In the genomic region with DNA sequence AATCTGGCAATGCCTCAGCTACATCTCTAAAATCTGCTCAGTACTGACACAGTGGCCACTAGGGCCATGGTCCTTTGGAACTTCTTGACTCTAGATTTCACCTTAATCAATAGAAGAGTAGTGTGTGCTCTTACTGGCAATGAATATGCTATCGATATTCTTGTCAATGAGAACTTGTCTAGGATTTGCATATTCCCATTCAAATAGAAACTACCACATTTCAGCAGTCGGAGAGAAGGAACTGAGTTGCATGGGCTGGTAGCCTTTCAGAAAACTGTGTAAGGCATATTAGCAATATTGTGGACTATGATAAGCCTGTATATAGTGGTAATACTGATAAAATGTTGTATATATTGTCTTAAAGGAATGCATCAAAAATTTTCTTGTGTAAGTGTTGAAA, we compare ENCODE assay signal across 19 cellular contexts. TPM values are rescaled to one million over a fixed set of nuclear protein-coding genes. Genes with fewer than 3 reads are reported as not detected.
DNase-seq lines count a peak whose midpoint lies in the region; ATAC-seq, FAIRE-seq and TF ChIP-seq lines count a peak whose summit lies in the region.
"Had no signal": no experiment of that assay in that cellular context is flagged by ENCODE, and none has a peak within 500 bp of the region (broad histone marks: within the 10 kb centered on the region; RNA-seq: fewer than 3 reads in every experiment).

No MANE protein-coding gene starts in this region.

- H3K27me3 ChIP-seq in OCI-LY3 (ENCODE audit: low read depth, low read length), result no peaks in the 10 kb centered on the region
- no peaks in the 10 kb centered on the region for H3K27me3 ChIP-seq in tibial artery
- H3K27me3 ChIP-seq: BLaER1, SJSA1 had no signal

- no peaks in the 10 kb centered on the region for H3K79me2 ChIP-seq in OCI-LY3 (ENCODE audit: low read length)

- H3K4me2 ChIP-seq in OCI-LY3 (ENCODE audit: low read length), result peak overlapping the region; percentile 29
- H3K4me2 ChIP-seq: BLaER1 had no signal

- H3K4me1 ChIP-seq in OCI-LY3 (ENCODE audit: low read length) (peaks cover 34% of the 10 kb centered on the region), kidney (ENCODE audit: control insufficient read depth in 1 of 2, insufficient read depth in 1 of 2, low read depth in 1 of 2, low read length in 2 of 2) (no peaks in the 10 kb centered on the region), tibial artery (no peaks in the 10 kb centered on the region)
- H3K4me1 ChIP-seq: BLaER1, SJSA1 had no signal

- no peak overlapping the region for H3K27ac ChIP-seq in OCI-LY3 (ENCODE audit: low read length)
- no peak overlapping the region for H3K27ac ChIP-seq in kidney (ENCODE audit: low read depth in 2 of 2, low read length in 2 of 2)
- H3K27ac ChIP-seq in tibial artery, result no peak overlapping the region
- H3K27ac ChIP-seq: BLaER1, SJSA1 had no signal

- peak; percentile 48 for FAIRE-seq in GM18507 (lab: Jason Lieb, UNC)
- FAIRE-seq in kidney (lab: Jason Lieb, UNC), result no peak
- FAIRE-seq: A204.1, GM19239 had no signal

- ATAC-seq in GM19395 (IDR thresholded peaks at IDR 0.05; ENCODE audit: unreplicated experiment) (peak; percentile 82), HG02678 (IDR thresholded peaks at IDR 0.05; ENCODE audit: unreplicated experiment) (peak; percentile 66), GM18498 (IDR thresholded peaks at IDR 0.05; ENCODE audit: unreplicated experiment) (no peak)

- DNase-seq in GM18507 (ENCODE audit: extremely low spot score, insufficient read length, low read depth), result no peak
- no peak for DNase-seq in kidney
- DNase-seq in tibial artery, result no peak
- no peak for DNase-seq in NCI-H2196 treated with DMSO at 0.1 percent for 48 hours (lab: John Stamatoyannopoulos, UW; ENCODE audit: unreplicated experiment)
- DNase-seq: GDM1, HFFc6, NCI-H1092, NCI-H2081 treated with DMSO at 0.1 percent for 48 hours, NCI-H510A treated with DMSO at 0.1 percent for 48 hours, NCI-H82, SW 1271 had no signal

- H3K9ac ChIP-seq in OCI-LY3 (ENCODE audit: low read length) (no peak overlapping the region), kidney (ENCODE audit: low read length in 2 of 2) (no peak overlapping the region)
- H3K9ac ChIP-seq: BLaER1 had no signal

- no peaks in the 10 kb centered on the region for H3K9me3 ChIP-seq in OCI-LY3 (ENCODE audit: insufficient read depth, low read length)
- no peaks in the 10 kb centered on the region for H3K9me3 ChIP-seq in kidney (ENCODE audit: control insufficient read depth in 1 of 2, low read length in 2 of 2)
- no peaks in the 10 kb centered on the region for H3K9me3 ChIP-seq in tibial artery
- H3K9me3 ChIP-seq: SJSA1 had no signal

- no peaks in the 10 kb centered on the region for H3K36me3 ChIP-seq in OCI-LY3 (replicated peaks; ENCODE audit: low read depth, low read length)
- H3K36me3 ChIP-seq in kidney (ENCODE audit: control insufficient read depth in 1 of 2, insufficient read depth in 2 of 2, low read length in 2 of 2), result no peaks in the 10 kb centered on the region
- peaks cover 3 to 24% (median 7%) of the 10 kb centered on the region in 3 donors for H3K36me3 ChIP-seq in tibial artery
- H3K36me3 ChIP-seq: BLaER1, SJSA1 had no signal

- no peak overlapping the region for H3K4me3 ChIP-seq in OCI-LY3 (ENCODE audit: low read length)
- H3K4me3 ChIP-seq in kidney (ENCODE audit: low read length in 2 of 2), result no peak overlapping the region
- H3K4me3 ChIP-seq in tibial artery, result no peak overlapping the region
- H3K4me3 ChIP-seq: BLaER1, SJSA1 had no signal

- H2AFZ ChIP-seq in OCI-LY3 (ENCODE audit: low read depth, low read length), result no peak overlapping the region

- H4K20me1 ChIP-seq in OCI-LY3 (ENCODE audit: insufficient read depth, low read length), result no peaks in the 10 kb centered on the region
- H4K20me1 ChIP-seq: BLaER1 had no signal

- intact Hi-C loops in kidney (cut with DNase I), result no loop called here
- intact Hi-C loops in tibial artery (cut with DNase I; ENCODE audit: low total_unique reads), result no loop called here

- TF ChIP-seq CTCF in OCI-LY3 (IDR thresholded peaks at IDR 0.05; ENCODE audit: low read depth, low read length), result no peak
- TF ChIP-seq CTCF in kidney (IDR thresholded peaks at IDR 0.05; ENCODE audit: borderline replicate concordance, extremely low read depth, insufficient read depth), result no peak
- TF ChIP-seq CTCF in tibial artery (IDR thresholded peaks at IDR 0.05), result no peak

RNA-seq across cellular contexts. Expression of gene NAA35, which starts 45.3 kb away (rescaled TPM):
- total RNA-seq in kidney, result 25.3 TPM
- 10.8 TPM for polyA plus RNA-seq in kidney (ENCODE audit: insufficient read depth, low read depth, low replicate concordance)
